Comparison of ENCODE assay signal across 8 cellular contexts in the genomic region with DNA sequence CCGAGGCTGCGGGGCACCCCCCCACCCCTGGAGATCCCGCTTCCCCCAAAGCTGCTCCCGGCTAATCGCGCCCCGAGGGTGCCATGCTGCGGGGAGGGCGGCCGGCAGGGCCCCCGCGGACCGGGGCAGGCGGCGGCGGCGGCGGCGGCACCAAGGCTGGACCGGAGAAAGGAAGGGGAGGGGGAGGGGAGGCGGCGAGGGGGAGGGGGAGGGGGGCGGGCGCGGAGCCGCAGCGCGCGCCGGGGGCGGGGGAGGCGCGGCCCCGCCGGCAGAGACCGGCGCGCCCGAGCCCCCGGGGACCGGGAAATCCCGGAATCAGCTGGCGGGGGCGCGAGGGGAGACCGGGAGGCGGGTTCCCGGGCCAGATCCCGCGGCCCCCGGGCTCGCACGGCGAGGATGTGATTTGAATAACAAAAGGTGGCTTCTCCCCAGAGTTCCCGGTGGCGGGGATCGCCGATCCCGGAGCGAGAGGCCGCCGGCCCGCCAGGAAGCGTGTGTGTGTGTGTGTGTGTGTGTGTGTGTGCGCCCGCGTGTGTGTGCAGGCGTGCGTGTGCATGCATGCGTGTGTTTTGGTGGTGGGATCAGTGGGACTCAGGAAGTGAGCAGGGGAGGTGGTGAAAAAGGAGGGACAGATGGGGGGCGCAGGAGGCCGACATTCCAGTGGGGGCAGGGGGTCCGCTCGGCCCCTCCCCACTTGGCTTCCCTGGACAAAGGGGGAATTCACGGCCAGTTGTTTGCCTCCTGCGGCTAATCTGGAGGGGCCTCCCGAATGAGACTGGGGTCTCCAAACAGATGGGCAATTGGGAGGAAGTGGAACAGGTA.
DNase-seq lines count a peak whose midpoint lies in the region; ATAC-seq and TF ChIP-seq lines count a peak whose summit lies in the region.

No MANE protein-coding gene starts in this region.

- POLR2A ChIA-PET in naive thymus-derived CD4-positive, alpha-beta T cell (lab: Charles Lee), result no interaction called here

- no peaks in the 10 kb centered on the region for H3K36me3 Mint-ChIP-seq in naive thymus-derived CD4-positive, alpha-beta T cell
- peaks cover 4% of the 10 kb centered on the region for H3K36me3 Mint-ChIP-seq in type B pancreatic cell

- TF ChIP-seq CTCF in fibroblast of mammary gland (conservative IDR thresholded peaks at IDR 0.05; ENCODE audit: control insufficient read depth, insufficient read depth, low read depth, low read length) (no peak), type B pancreatic cell (conservative IDR thresholded peaks at IDR 0.05) (no peak)

- intact Hi-C loops in naive thymus-derived CD4-positive, alpha-beta T cell (cut with micrococcal nuclease), result no loop called here

- H3K27ac Mint-ChIP-seq in naive thymus-derived CD4-positive, alpha-beta T cell, result peak overlapping the region in 7 of 9 donors; percentile 46 to 92 (median 81)
- H3K27ac Mint-ChIP-seq in type B pancreatic cell, result peak overlapping the region; percentile 92

- peak; percentile 1 for DNase-seq in NCI-H2029 (lab: John Stamatoyannopoulos, UW)
- DNase-seq in NCI-H2029 treated with DMSO at 0.1 percent for 48 hours (lab: John Stamatoyannopoulos, UW), result no peak
- peak; percentile 54 for DNase-seq in NCI-H2171 (lab: John Stamatoyannopoulos, UW)
- DNase-seq in activated T-cell treated with anti-CD3 and anti-CD28 coated beads, Interleukin-2, amount 50 U/mL, for 48 hours, result peak; percentile 50 to 56
- peak; percentile 23 for DNase-seq in fibroblast of mammary gland (ENCODE audit: low read depth)
- DNase-seq in naive thymus-derived CD4-positive, alpha-beta T cell, result peak; percentile 11 to 55 (median 40)
- DNase-seq in type B pancreatic cell (ENCODE audit: extremely low spot score, unreplicated experiment), result peak; percentile 74

- H3K9me3 ChIP-seq in naive thymus-derived CD4-positive, alpha-beta T cell (ENCODE audit: control insufficient read depth in 2 of 3, low read length in 3 of 3), result peaks cover 0 to 3% (median 0%) of the 10 kb centered on the region in 3 experiments

- H3K4me3 ChIP-seq in fibroblast of mammary gland (ENCODE audit: control insufficient read depth, low read depth, low read length), result peak overlapping the region; percentile 53
- H3K4me3 ChIP-seq in naive thymus-derived CD4-positive, alpha-beta T cell (ENCODE audit: low read length), result peak overlapping the region; percentile 65

- no peaks in the 10 kb centered on the region for H3K27me3 ChIP-seq in naive thymus-derived CD4-positive, alpha-beta T cell (ENCODE audit: control insufficient read depth in 2 of 2, insufficient read depth in 2 of 2, low read length in 2 of 2)

- H3K4me1 ChIP-seq in naive thymus-derived CD4-positive, alpha-beta T cell (ENCODE audit: control insufficient read depth in 2 of 2, insufficient read depth in 2 of 2, low read length in 2 of 2), result peaks cover 8 to 9% of the 10 kb centered on the region in 2 donors

- peak overlapping the region; percentile 57 for H3K27ac ChIP-seq in naive thymus-derived CD4-positive, alpha-beta T cell (ENCODE audit: low read depth, low read length)

- CTCF ChIA-PET in naive thymus-derived CD4-positive, alpha-beta T cell (lab: Charles Lee), result no interaction called here

- H3K4me1 Mint-ChIP-seq in naive thymus-derived CD4-positive, alpha-beta T cell, result peaks cover 6 to 19% (median 11%) of the 10 kb centered on the region in 7 donors
- H3K4me1 Mint-ChIP-seq in type B pancreatic cell (ENCODE audit: unreplicated experiment), result peaks cover 15% of the 10 kb centered on the region

- H3K27me3 Mint-ChIP-seq in naive thymus-derived CD4-positive, alpha-beta T cell, result peaks cover 0 to 33% (median 0%) of the 10 kb centered on the region in 5 donors
- H3K27me3 Mint-ChIP-seq in type B pancreatic cell, result no peaks in the 10 kb centered on the region

- peaks cover 0 to 5% (median 0%) of the 10 kb centered on the region in 11 donors for H3K9me3 Mint-ChIP-seq in naive thymus-derived CD4-positive, alpha-beta T cell
- H3K9me3 Mint-ChIP-seq in type B pancreatic cell, result peaks cover 5% of the 10 kb centered on the region

- peak; percentile 35 for ATAC-seq in naive thymus-derived CD4-positive, alpha-beta T cell
- ATAC-seq in GM19324 (IDR thresholded peaks at IDR 0.05; ENCODE audit: low FRiP score, unreplicated experiment), result no peak

- peak overlapping the region; percentile 77 to 95 (median 88) for H3K4me3 Mint-ChIP-seq in naive thymus-derived CD4-positive, alpha-beta T cell
- peak overlapping the region; percentile 94 for H3K4me3 Mint-ChIP-seq in type B pancreatic cell

- no peaks in the 10 kb centered on the region for H3K36me3 ChIP-seq in naive thymus-derived CD4-positive, alpha-beta T cell (ENCODE audit: control insufficient read depth in 2 of 3, insufficient read depth in 3 of 3, low read length in 3 of 3)
